ENCODE assay signal across 17 cellular contexts in genomic region chr15:45183001-45183400, GRCh38. TPM values are rescaled to one million over a fixed set of nuclear protein-coding genes. Genes with fewer than 3 reads are reported as not detected.
DNase-seq lines count a peak whose midpoint lies in the region; ATAC-seq lines count a peak whose summit lies in the region.
"Had no signal": no experiment of that assay in that cellular context is flagged by ENCODE, and none has a peak within 500 bp of the region (broad histone marks: within the 10 kb centered on the region; RNA-seq: fewer than 3 reads in every experiment).

No MANE protein-coding gene starts in this region.

- H3K36me3 ChIP-seq in H7 (replicated peaks; ENCODE audit: control insufficient read depth, insufficient read depth, low read length) (peaks cover 2% of the 10 kb centered on the region), SK-N-MC (ENCODE audit: insufficient read depth, low read length) (no peaks in the 10 kb centered on the region; the same call in 1 of the 2 replicates), iPS-18a (ENCODE audit: control insufficient read depth, low read depth, low read length) (no peaks in the 10 kb centered on the region)
- H3K36me3 ChIP-seq: prostate gland, transverse colon had no signal

- H3K27ac ChIP-seq in SK-N-MC (peak overlapping the region; percentile 73), iPS-18a (ENCODE audit: low read length) (peak overlapping the region; percentile 4)
- H3K27ac ChIP-seq: PC-9, prostate gland had no signal

- DNase-seq in COLO668 (lab: John Stamatoyannopoulos, UW; ENCODE audit: unreplicated experiment): peak; percentile 24
- DNase-seq in H7: peak; percentile 63
- DNase-seq in SK-N-MC (ENCODE audit: low read depth, low spot score): no peak
- DNase-seq: activated gamma-delta T cell, DND-41, mammary epithelial cell, PC-9, T-helper 1 cell, transverse colon had no signal

- ATAC-seq in GM19324 (IDR thresholded peaks at IDR 0.05; ENCODE audit: low FRiP score, unreplicated experiment): no peak
- no peak for ATAC-seq in GM21723 (IDR thresholded peaks at IDR 0.05; ENCODE audit: unreplicated experiment)
- ATAC-seq in HG03095 (IDR thresholded peaks at IDR 0.05; ENCODE audit: unreplicated experiment): no peak
- ATAC-seq: natural killer cell treated with Interleukin-12 subunit alpha and Interleukin-12 subunit beta and Interleukin-15 and Interleukin-18, amount 100 ng/mL, for 72 hours; stimulated activated memory B cell treated with anti-CD40 and anti-IgM and Interleukin-4, amounts not matched to agents 10 μg/mL and 1 μg/mL and 100 μg/mL, for 72 hours had no signal

- peaks cover 42% of the 10 kb centered on the region for H3K4me1 ChIP-seq in iPS-18a (ENCODE audit: control insufficient read depth, low read depth, low read length)

- H3K4me3 ChIP-seq in H7 (ENCODE audit: insufficient read depth, low read depth, low read length) (no peak overlapping the region), SK-N-MC (no peak overlapping the region), iPS-18a (ENCODE audit: low read length) (peak overlapping the region; percentile 18)
- H3K4me3 ChIP-seq: PC-9, prostate gland, transverse colon had no signal

- H3K9me3 ChIP-seq in SK-N-MC (ENCODE audit: low read depth, low read length) (no peaks in the 10 kb centered on the region), iPS-18a (ENCODE audit: control insufficient read depth, low read depth, low read length) (no peaks in the 10 kb centered on the region)
- H3K9me3 ChIP-seq: prostate gland, transverse colon had no signal

- no peak overlapping the region for H3K9ac ChIP-seq in SK-N-MC (ENCODE audit: insufficient read length)
- no peak overlapping the region for H3K9ac ChIP-seq in iPS-18a (ENCODE audit: low read length)

- H3K27me3 ChIP-seq in H7 (ENCODE audit: control insufficient read depth, insufficient read depth, low read length) (peaks cover under 1% of the 10 kb centered on the region), iPS-18a (ENCODE audit: control insufficient read depth, insufficient read depth, low read length) (peaks cover under 1% of the 10 kb centered on the region)
- H3K27me3 ChIP-seq: transverse colon had no signal

RNA-seq across cellular contexts. Expression of gene SHF, which starts 4.8 kb away (rescaled TPM):
- total RNA-seq in H7 (2014; rRNA removed; shearing (Covaris generic)): 40.0 and 56.4 TPM in 2 replicates

RNA-seq across cellular contexts. Expression of gene DUOX1, which starts 53.2 kb away (rescaled TPM):
- total RNA-seq in H7 (2014; rRNA removed; shearing (Covaris generic)): 0.24 and 0.37 TPM in 2 replicates
- total RNA-seq: PC-9 had no signal

RNA-seq across cellular contexts. Expression of gene DUOXA1, which starts 53.3 kb away (rescaled TPM):
- 0.07 TPM in 1 of 2 replicates, not detected in the other for total RNA-seq in H7 (2014; rRNA removed; shearing (Covaris generic))
- total RNA-seq: activated CD8-positive, alpha-beta memory T cell treated with anti-CD3 and anti-CD28 coated beads for 36 hours; natural killer cell treated with Interleukin-12 subunit alpha and Interleukin-12 subunit beta and Interleukin-15 and Interleukin-18, amount 100 ng/mL, for 72 hours had no signal
